Comparison of ENCODE assay signal across 15 cellular contexts in genomic region chr15:58627046-58627445, GRCh38.
DNase-seq lines count a peak whose midpoint lies in the region; ATAC-seq and TF ChIP-seq lines count a peak whose summit lies in the region.
"Had no signal": no experiment of that assay in that cellular context is flagged by ENCODE, and none has a peak within 500 bp of the region (broad histone marks: within the 10 kb centered on the region; RNA-seq: fewer than 3 reads in every experiment).

No MANE protein-coding gene starts in this region.

- no peaks in the 10 kb centered on the region for H3K27me3 Mint-ChIP-seq in CD4-positive, alpha-beta T cell
- H3K27me3 Mint-ChIP-seq in Calu3 (ENCODE audit: unreplicated experiment) = no peaks in the 10 kb centered on the region

- peak overlapping the region; percentile 89 for H3K4me3 Mint-ChIP-seq in CD4-positive, alpha-beta T cell
- no peak overlapping the region for H3K4me3 Mint-ChIP-seq in Calu3 (ENCODE audit: low read depth, unreplicated experiment)
- H3K4me3 Mint-ChIP-seq: mesothelial cell of epicardium had no signal

- H3K27ac Mint-ChIP-seq in CD4-positive, alpha-beta T cell = peak overlapping the region; percentile 98
- H3K27ac Mint-ChIP-seq in Calu3 (ENCODE audit: unreplicated experiment) = peak overlapping the region; percentile 85

- intact Hi-C loops in CD4-positive, alpha-beta T cell (cut with DNase I, micrococcal nuclease) = no loop called here
- intact Hi-C loops in Calu3 (cut with micrococcal nuclease; ENCODE audit: unreplicated experiment) (no loop called here), head of caudate nucleus (cut with DNase I) (no loop called here)

- H3K9me3 Mint-ChIP-seq in CD4-positive, alpha-beta T cell = no peaks in the 10 kb centered on the region
- no peaks in the 10 kb centered on the region for H3K9me3 Mint-ChIP-seq in Calu3 (ENCODE audit: low read depth, unreplicated experiment)

- no TSS peak for BruUV-seq in Calu3 (replicated peaks; lab: Mats Ljungman, UMichigan)

- no peak for ATAC-seq in CD4-positive, alpha-beta T cell (ENCODE audit: poor library complexity)
- no peak for ATAC-seq in GM21619 (IDR thresholded peaks at IDR 0.05; ENCODE audit: unreplicated experiment)

- H3K9me3 ChIP-seq in CD4-positive, alpha-beta T cell (ENCODE audit: control insufficient read depth, low read length) = no peaks in the 10 kb centered on the region
- no peaks in the 10 kb centered on the region for H3K9me3 ChIP-seq in neutrophil
- H3K9me3 ChIP-seq: adrenal gland had no signal

- peaks cover 80% of the 10 kb centered on the region for H3K4me1 Mint-ChIP-seq in CD4-positive, alpha-beta T cell (ENCODE audit: low read depth)
- H3K4me1 Mint-ChIP-seq in Calu3 (ENCODE audit: low read depth, unreplicated experiment) = peaks cover 31% of the 10 kb centered on the region

- POLR2A ChIA-PET in CD4-positive, alpha-beta T cell (lab: Charles Lee) = no interaction called here

- no peak overlapping the region for H3K27ac ChIP-seq in CD4-positive, alpha-beta T cell (ENCODE audit: low read depth, low read length)
- peak overlapping the region; percentile 73 for H3K27ac ChIP-seq in neutrophil
- H3K27ac ChIP-seq: cardiac muscle cell, RWPE1 had no signal

- H3K4me3 ChIP-seq in neutrophil (ENCODE audit: low read depth in 1 of 2, low read length in 1 of 2) = no peak overlapping the region
- H3K4me3 ChIP-seq: adrenal gland, cardiac muscle cell had no signal

- no peaks in the 10 kb centered on the region for H3K27me3 ChIP-seq in CD4-positive, alpha-beta T cell (ENCODE audit: control insufficient read depth, insufficient read depth, low read length)
- no peaks in the 10 kb centered on the region for H3K27me3 ChIP-seq in neutrophil
- H3K27me3 ChIP-seq: adrenal gland, cardiac muscle cell had no signal

- peaks cover 71% of the 10 kb centered on the region for H3K36me3 Mint-ChIP-seq in CD4-positive, alpha-beta T cell (ENCODE audit: low read depth)
- peaks cover 30% of the 10 kb centered on the region for H3K36me3 Mint-ChIP-seq in Calu3 (ENCODE audit: insufficient read depth, unreplicated experiment)

- TF ChIP-seq CTCF in CD4-positive, alpha-beta T cell (IDR thresholded peaks at IDR 0.05) = no peak
- TF ChIP-seq CTCF in Calu3 (IDR thresholded peaks at IDR 0.05; ENCODE audit: unreplicated experiment) = no peak
- no peak for TF ChIP-seq CTCF in neutrophil (IDR thresholded peaks at IDR 0.05)

- CTCF ChIA-PET in CD4-positive, alpha-beta T cell (lab: Charles Lee) = interaction anchor here (0.6 kb wide), 1 partner anchor 480 kb away, joined by 3 read pairs; no protein-coding TSS in a partner anchor
- CTCF ChIA-PET in Calu3 (lab: Charles Lee) = no interaction called here

- peaks cover 34% of the 10 kb centered on the region for H3K36me3 ChIP-seq in neutrophil
- H3K36me3 ChIP-seq: adrenal gland had no signal

- no peak for DNase-seq in CD4-positive, alpha-beta T cell
- DNase-seq in Calu3 (no peak), head of caudate nucleus (no peak), middle frontal gyrus (ENCODE audit: extremely low spot score, low spot score) (no peak)
- peak; percentile 5 for DNase-seq in central memory CD4-positive, alpha-beta T cell
- DNase-seq: adrenal gland; effector CD8-positive, alpha-beta T cell; NCI-H1694 treated with DMSO at 0.1 percent for 48 hours; NCI-H446; nucleus accumbens had no signal

- peaks cover 11 to 18% of the 10 kb centered on the region in 2 experiments for H3K4me1 ChIP-seq in neutrophil (ENCODE audit: control insufficient read depth in 1 of 2, insufficient read depth in 1 of 2, low read depth in 1 of 2, low read length in 1 of 2)
